ENCODE assay signal across 8 cellular contexts in the genomic region with DNA sequence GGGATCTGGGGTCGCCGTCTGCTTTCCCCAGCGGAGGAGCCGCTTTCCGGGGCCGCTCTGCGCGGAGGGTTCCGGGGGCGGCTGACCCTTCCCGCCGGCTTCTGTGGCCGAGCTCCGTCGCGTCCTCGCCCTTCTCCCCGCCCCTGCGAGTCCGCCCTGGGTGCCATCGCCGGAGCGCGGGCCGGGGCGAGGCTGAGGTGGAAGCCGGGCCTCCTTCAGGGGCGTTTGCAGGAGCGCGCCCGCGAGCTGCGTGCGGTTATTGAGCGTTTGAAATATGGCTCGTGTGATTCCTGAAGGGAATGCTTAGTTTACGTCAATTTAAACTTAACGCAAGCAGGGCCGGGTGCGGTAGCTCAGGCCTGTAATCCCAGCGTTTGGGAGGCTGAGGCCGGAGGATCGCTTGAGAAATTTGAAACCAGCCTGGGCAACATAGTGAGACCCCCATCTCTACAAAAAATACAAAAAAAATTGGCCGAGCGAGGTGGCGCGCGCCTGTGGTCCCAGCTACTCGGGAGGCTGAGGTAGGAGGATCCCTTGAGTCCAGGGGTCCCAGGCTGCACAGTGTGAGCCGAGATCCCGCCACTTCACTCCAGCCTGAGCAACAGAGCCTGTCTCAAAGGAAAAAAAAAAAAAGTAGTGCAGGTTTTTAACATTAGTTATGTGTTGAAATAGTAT. TPM values are rescaled to one million over a fixed set of nuclear protein-coding genes. Genes with fewer than 3 reads are reported as not detected.
A peak's percentile ranks its signal among the peaks of the same experiment; 100 is the strongest.
DNase-seq lines count a peak whose midpoint lies in the region; ATAC-seq and TF ChIP-seq lines count a peak whose summit lies in the region.

No MANE protein-coding gene starts in this region.

- ATAC-seq in GM19351 (IDR thresholded peaks at IDR 0.05; ENCODE audit: unreplicated experiment), result peak; percentile 33
- peak; percentile 9 for ATAC-seq in HG03521 (IDR thresholded peaks at IDR 0.05; ENCODE audit: unreplicated experiment)

- DNase-seq in AG08395 (ENCODE audit: low spot score), result peak; percentile 26
- peak; percentile 33 for DNase-seq in activated CD8-positive, alpha-beta memory T cell treated with anti-CD3 and anti-CD28 coated beads, Interleukin-2, amount 50 U/mL, for 4 hours
- DNase-seq in glomerular visceral epithelial cell (ENCODE audit: extremely low spot score), result peak; percentile 32
- no peak for DNase-seq in retinal pigment epithelial cell (ENCODE audit: low read depth)
- no peak for DNase-seq in A172 (ENCODE audit: low spot score)
- no peak for DNase-seq in HK-2 (ENCODE audit: unreplicated experiment)

- TF ChIP-seq CTCF in retinal pigment epithelial cell (conservative IDR thresholded peaks at IDR 0.05; ENCODE audit: low read depth, low read length), result no peak

- peak overlapping the region; percentile 82 for H3K4me3 ChIP-seq in retinal pigment epithelial cell (ENCODE audit: low read length)

RNA-seq across cellular contexts. Expression of gene PGAM5, which starts 0.7 kb away (rescaled TPM):
- 59.8 and 73.4 TPM in 2 replicates for total RNA-seq in A172 (2014; rRNA removed; shearing (Covaris generic))

RNA-seq across cellular contexts. Expression of gene PXMP2, which starts 23.9 kb away (rescaled TPM):
- total RNA-seq in A172 (2014; rRNA removed; shearing (Covaris generic)), result 36.3 and 43.1 TPM in 2 replicates

RNA-seq across cellular contexts. Expression of gene POLE, which starts 24.2 kb away (rescaled TPM):
- 25.6 and 28.9 TPM in 2 replicates for total RNA-seq in A172 (2014; rRNA removed; shearing (Covaris generic))

RNA-seq across cellular contexts. Expression of gene ANKLE2, which starts 50.3 kb away (rescaled TPM):
- 98.6 and 101 TPM in 2 replicates for total RNA-seq in A172 (2014; rRNA removed; shearing (Covaris generic))

Comparison
In these comparisons a context has a peak if more than half of its experiments do, and no peak if none do; other contexts are left out.
1. DNase-seq: peak in AG08395 (single experiment), activated CD8-positive, alpha-beta memory T cell treated with anti-CD3 and anti-CD28 coated beads, Interleukin-2, amount 50 U/mL, for 4 hours (single experiment) and glomerular visceral epithelial cell (single experiment); none in retinal pigment epithelial cell (single experiment), A172 (single experiment) and HK-2 (single experiment).